ENCODE assay signal across 22 cellular contexts in genomic region chr18:48182779-48183178, GRCh38.
"Had no signal": no experiment of that assay in that cellular context is flagged by ENCODE, and none has a peak within 500 bp of the region (broad histone marks: within the 10 kb centered on the region; RNA-seq: fewer than 3 reads in every experiment).

No MANE protein-coding gene starts in this region.

- DNase-seq: occipital lobe; posterior cingulate gyrus; psoas muscle; right cardiac atrium; right lobe of liver; sigmoid colon; small intestine; stimulated activated CD4-positive, alpha-beta T cell treated with anti-CD3 and anti-CD28 coated beads, Interleukin-15, amount 100 ng/mL, for 24 hours; stimulated activated CD4-positive, alpha-beta T cell treated with anti-CD3 and anti-CD28 coated beads, Interleukin-2, amount 100 ng/mL, for 24 hours; stimulated activated CD4-positive, alpha-beta T cell treated with anti-CD3 and anti-CD28 coated beads, Interleukin-2, amount 100 ng/mL, for 48 hours; stimulated activated CD4-positive, alpha-beta T cell treated with anti-CD3 and anti-CD28 coated beads, Interleukin-4, amount 100 ng/mL, for 24 hours; stimulated activated naive B cell treated with anti-CD40 and anti-IgM and Interleukin-4, amounts not matched to agents 10 μg/mL and 1 μg/mL and 100 μg/mL, for 72 hours; stimulated activated naive CD4-positive, alpha-beta T cell treated with Interleukin-2 at 50 U/mL for 16 hours; stomach; thyroid gland; upper lobe of left lung had no signal

- H3K27ac Mint-ChIP-seq: natural killer cell treated with Interleukin-12 subunit alpha and Interleukin-12 subunit beta and Interleukin-15 and Interleukin-18, amount 100 ng/mL, for 72 hours; neural progenitor cell; progenitor cell of endocrine pancreas; stimulated activated effector memory CD8-positive, alpha-beta T cell treated with anti-CD3 and anti-CD28 coated beads, Interleukin-12 subunit alpha, Interleukin-12 subunit beta, amount 100 ng/mL, for 72 hours; stimulated activated naive B cell treated with anti-CD40 and anti-IgM and Interleukin-4, amounts not matched to agents 10 μg/mL and 1 μg/mL and 100 μg/mL, for 72 hours; stimulated activated naive CD8-positive, alpha-beta T cell treated with anti-CD3 and anti-CD28 coated beads, Interleukin-15, Interleukin-2, amounts not matched to agents 100 ng/mL and 50 ng/mL, for 24 hours had no signal

- H3K4me1 Mint-ChIP-seq: stimulated activated effector memory CD8-positive, alpha-beta T cell treated with anti-CD3 and anti-CD28 coated beads, Interleukin-12 subunit alpha, Interleukin-12 subunit beta, amount 100 ng/mL, for 72 hours; stimulated activated naive B cell treated with anti-CD40 and anti-IgM and Interleukin-4, amounts not matched to agents 10 μg/mL and 1 μg/mL and 100 μg/mL, for 72 hours had no signal

- ATAC-seq: natural killer cell treated with Interleukin-12 subunit alpha and Interleukin-12 subunit beta and Interleukin-15 and Interleukin-18, amount 100 ng/mL, for 72 hours; psoas muscle; right cardiac atrium; stimulated activated effector memory CD8-positive, alpha-beta T cell treated with anti-CD3 and anti-CD28 coated beads, Interleukin-12 subunit alpha, Interleukin-12 subunit beta, amount 100 ng/mL, for 72 hours; stimulated activated naive B cell treated with anti-CD40 and anti-IgM and Interleukin-4, amounts not matched to agents 10 μg/mL and 1 μg/mL and 100 μg/mL, for 72 hours had no signal

- H3K36me3 Mint-ChIP-seq: natural killer cell treated with Interleukin-12 subunit alpha and Interleukin-12 subunit beta and Interleukin-15 and Interleukin-18, amount 100 ng/mL, for 72 hours; neural progenitor cell; stimulated activated effector memory CD8-positive, alpha-beta T cell treated with anti-CD3 and anti-CD28 coated beads, Interleukin-12 subunit alpha, Interleukin-12 subunit beta, amount 100 ng/mL, for 72 hours; stimulated activated naive B cell treated with anti-CD40 and anti-IgM and Interleukin-4, amounts not matched to agents 10 μg/mL and 1 μg/mL and 100 μg/mL, for 72 hours had no signal

- H3K9me3 Mint-ChIP-seq: natural killer cell treated with Interleukin-12 subunit alpha and Interleukin-12 subunit beta and Interleukin-15 and Interleukin-18, amount 100 ng/mL, for 72 hours; stimulated activated naive CD8-positive, alpha-beta T cell treated with anti-CD3 and anti-CD28 coated beads, Interleukin-15, Interleukin-2, amounts not matched to agents 100 ng/mL and 50 ng/mL, for 24 hours had no signal

- FAIRE-seq: small intestine, urothelium cell line had no signal

- H3K4me3 Mint-ChIP-seq: natural killer cell treated with Interleukin-12 subunit alpha and Interleukin-12 subunit beta and Interleukin-15 and Interleukin-18, amount 100 ng/mL, for 72 hours; neural progenitor cell; stimulated activated effector memory CD8-positive, alpha-beta T cell treated with anti-CD3 and anti-CD28 coated beads, Interleukin-12 subunit alpha, Interleukin-12 subunit beta, amount 100 ng/mL, for 72 hours; stimulated activated naive B cell treated with anti-CD40 and anti-IgM and Interleukin-4, amounts not matched to agents 10 μg/mL and 1 μg/mL and 100 μg/mL, for 72 hours; stimulated activated naive CD8-positive, alpha-beta T cell treated with anti-CD3 and anti-CD28 coated beads, Interleukin-15, Interleukin-2, amounts not matched to agents 100 ng/mL and 50 ng/mL, for 24 hours had no signal
